ENCODE assay signal across 19 cellular contexts in genomic region chr9:18427691-18428090, GRCh38. TPM values are rescaled to one million over a fixed set of nuclear protein-coding genes. Genes with fewer than 3 reads are reported as not detected.
DNase-seq lines count a peak whose midpoint lies in the region; ATAC-seq and TF ChIP-seq lines count a peak whose summit lies in the region.
"Had no signal": no experiment of that assay in that cellular context is flagged by ENCODE, and none has a peak within 500 bp of the region (broad histone marks: within the 10 kb centered on the region; RNA-seq: fewer than 3 reads in every experiment).

No MANE protein-coding gene starts in this region.

- H3K9me3 Mint-ChIP-seq in activated T-cell treated with anti-CD3 and anti-CD28 coated beads, Interleukin-2, amount 50 U/mL, for 24 hours, result no peaks in the 10 kb centered on the region

- H3K9me3 ChIP-seq in gastroesophageal sphincter (no peaks in the 10 kb centered on the region), parathyroid adenoma (ENCODE audit: control insufficient read depth, low read length) (no peaks in the 10 kb centered on the region), left ventricle myocardium inferior (replicated peaks) (no peaks in the 10 kb centered on the region)

- H3K27me3 ChIP-seq in gastroesophageal sphincter, result no peaks in the 10 kb centered on the region
- H3K27me3 ChIP-seq in parathyroid adenoma (ENCODE audit: control insufficient read depth, insufficient read depth, low read length), result no peaks in the 10 kb centered on the region
- no peaks in the 10 kb centered on the region for H3K27me3 ChIP-seq in left ventricle myocardium inferior (ENCODE audit: low read depth)

- H3K36me3 ChIP-seq in gastroesophageal sphincter (no peaks in the 10 kb centered on the region), parathyroid adenoma (ENCODE audit: control insufficient read depth, insufficient read depth, low read length) (no peaks in the 10 kb centered on the region), left ventricle myocardium inferior (no peaks in the 10 kb centered on the region)

- no peak overlapping the region for H3K9ac ChIP-seq in parathyroid adenoma

- no peak for TF ChIP-seq EP300 in gastroesophageal sphincter (IDR thresholded peaks at IDR 0.05)

- 40 to 41% methylated on average over 4 of the region's 4 CpGs for whole genome bisulfite sequencing in gastroesophageal sphincter (ENCODE audit: low coverage in 1 of 2), 2 donors

- no peak overlapping the region for H3K4me3 ChIP-seq in Jurkat, Clone E6-1 (ENCODE audit: low read length)
- H3K4me3 ChIP-seq in gastroesophageal sphincter (no peak overlapping the region), parathyroid adenoma (ENCODE audit: low read depth, low read length) (no peak overlapping the region), left ventricle myocardium inferior (no peak overlapping the region)

- H3K27ac ChIP-seq in gastroesophageal sphincter (peak overlapping the region in 3 of 4 donors; percentile 0 to 26 (median 17)), parathyroid adenoma (peak overlapping the region; percentile 51), left ventricle myocardium inferior (replicated peaks) (no peak overlapping the region)
- H3K27ac ChIP-seq: RWPE1 had no signal

- TF ChIP-seq CTCF in gastroesophageal sphincter (IDR thresholded peaks at IDR 0.05) (no peak), parathyroid adenoma (IDR thresholded peaks at IDR 0.05) (no peak), left ventricle myocardium inferior (IDR thresholded peaks at IDR 0.05; ENCODE audit: borderline replicate concordance) (no peak)

- H3K27me3 Mint-ChIP-seq in activated T-cell treated with anti-CD3 and anti-CD28 coated beads, Interleukin-2, amount 50 U/mL, for 24 hours, result no peaks in the 10 kb centered on the region

- no peaks in the 10 kb centered on the region for H3K36me3 Mint-ChIP-seq in activated T-cell treated with anti-CD3 and anti-CD28 coated beads, Interleukin-2, amount 50 U/mL, for 24 hours (ENCODE audit: low read depth)

- H3K79me2 ChIP-seq in parathyroid adenoma, result no peaks in the 10 kb centered on the region

- no peaks in the 10 kb centered on the region for H3K4me1 Mint-ChIP-seq in activated T-cell treated with anti-CD3 and anti-CD28 coated beads, Interleukin-2, amount 50 U/mL, for 24 hours (ENCODE audit: low read depth)

- peak overlapping the region; percentile 20 for H2AFZ ChIP-seq in parathyroid adenoma

- H3K4me2 ChIP-seq in parathyroid adenoma (ENCODE audit: low read length), result no peak overlapping the region

- DNase-seq in Jurkat, Clone E6-1 (ENCODE audit: low read depth, low spot score), result peak; percentile 7
- peak; percentile 66 for DNase-seq in dermis blood vessel endothelial cell
- no peak for DNase-seq in left ventricle myocardium inferior
- no peak for DNase-seq in HuH-7.5 (ENCODE audit: low spot score)
- no peak for DNase-seq in activated T-cell treated with anti-CD3 and anti-CD28 coated beads, Interleukin-2, amount 50 U/mL, for 24 hours
- no peak for DNase-seq in activated effector memory CD4-positive, alpha-beta T cell treated with Interleukin-2 at 50 U/mL for 16 hours
- DNase-seq: C1 segment of cervical spinal cord, DND-41, KG1, NCI-H1048, NCI-H1436, NCI-H1930, NCI-H2171, NCI-H526, PC-3, SIG-M5 had no signal

- no peak for TF ChIP-seq POLR2A in gastroesophageal sphincter (IDR thresholded peaks at IDR 0.05)

- no peak for ATAC-seq in gastroesophageal sphincter
- ATAC-seq: PC-3 had no signal

- H3K4me1 ChIP-seq in gastroesophageal sphincter (peaks cover 0 to 33% (median 0%) of the 10 kb centered on the region in 3 donors), parathyroid adenoma (peaks cover 7% of the 10 kb centered on the region), left ventricle myocardium inferior (peaks cover 10% of the 10 kb centered on the region)

- H3K4me3 Mint-ChIP-seq in activated T-cell treated with anti-CD3 and anti-CD28 coated beads, Interleukin-2, amount 50 U/mL, for 24 hours, result no peak overlapping the region

- no peak overlapping the region for H3K27ac Mint-ChIP-seq in activated T-cell treated with anti-CD3 and anti-CD28 coated beads, Interleukin-2, amount 50 U/mL, for 24 hours

- intact Hi-C loops in left ventricle myocardium inferior (cut with micrococcal nuclease), result no loop called here

RNA-seq across cellular contexts. Expression of gene ADAMTSL1, which starts 46.3 kb away (rescaled TPM):
- polyA plus RNA-seq in Jurkat, Clone E6-1 (2012; ENCODE audit: insufficient read depth, insufficient read length), result not detected
- total RNA-seq in dermis blood vessel endothelial cell, result 6.0 and 15.8 TPM in 2 replicates
- total RNA-seq in gastroesophageal sphincter, result 100 to 1,000 TPM in 3 of 4 donors, 10 to 100 TPM in 1; 21.3 to 138 (median 125) TPM
- 1.7 TPM for total RNA-seq in left ventricle myocardium inferior

Comparison
In these comparisons a context has a peak if more than half of its experiments do, and no peak if none do; other contexts are left out.
1. DNase-seq: peak in Jurkat, Clone E6-1 (single experiment) and dermis blood vessel endothelial cell (single experiment); none in left ventricle myocardium inferior (single experiment), HuH-7.5 (single experiment), activated T-cell treated with anti-CD3 and anti-CD28 coated beads, Interleukin-2, amount 50 U/mL, for 24 hours (single experiment) and activated effector memory CD4-positive, alpha-beta T cell treated with Interleukin-2 at 50 U/mL for 16 hours (single experiment).